In genomic region chr10:123742751-123743440, GRCh38 we compare ENCODE assay signal across 14 cellular contexts.
"Had no signal": no experiment of that assay in that cellular context is flagged by ENCODE, and none has a peak within 500 bp of the region (broad histone marks: within the 10 kb centered on the region; RNA-seq: fewer than 3 reads in every experiment).

No MANE protein-coding gene starts in this region.

- DNase-seq: activated CD4-positive, alpha-beta memory T cell treated with anti-CD3 and anti-CD28 coated beads for 36 hours; activated CD4-positive, alpha-beta T cell treated with anti-CD3 and anti-CD28 coated beads for 4 hours; activated naive CD4-positive, alpha-beta T cell treated with Interleukin-2 at 50 U/mL for 16 hours; activated naive CD8-positive, alpha-beta T cell treated with anti-CD3 and anti-CD28 coated beads, Interleukin-2, amount 10 ng/mL, durations not matched to agents 7 days and 5 days; activated T-cell treated with anti-CD3 and anti-CD28 coated beads, Interleukin-2, amount 50 U/mL, for 24 hours; amygdala; left colon; natural killer cell; stimulated activated naive B cell treated with anti-CD40 and anti-IgM and Interleukin-4, amounts not matched to agents 10 μg/mL and 1 μg/mL and 100 μg/mL, for 72 hours had no signal

- H3K27ac Mint-ChIP-seq: activated CD4-positive, alpha-beta memory T cell treated with anti-CD3 and anti-CD28 coated beads for 36 hours; activated naive CD8-positive, alpha-beta T cell treated with anti-CD3 and anti-CD28 coated beads, Interleukin-2, amount 10 ng/mL, durations not matched to agents 7 days and 5 days; activated T-cell treated with anti-CD3 and anti-CD28 coated beads, Interleukin-2, amount 50 U/mL, for 24 hours; activated T-helper 2 cell treated with anti-CD3 and anti-CD28 coated beads, Interferon-gamma antibody, Interleukin-2, Interleukin-4, amounts not matched to agents 10 μg/mL and 5 μg/mL and 100 μg/mL, durations not matched to agents 14 hours and 24 hours and 36 hours; natural killer cell; stimulated activated naive B cell treated with anti-CD40 and anti-IgM and Interleukin-4, amounts not matched to agents 10 μg/mL and 1 μg/mL and 100 μg/mL, for 72 hours; WTC11 had no signal

- H3K4me1 Mint-ChIP-seq: activated naive CD8-positive, alpha-beta T cell treated with anti-CD3 and anti-CD28 coated beads, Interleukin-2, amount 10 ng/mL, durations not matched to agents 7 days and 5 days; natural killer cell; stimulated activated naive B cell treated with anti-CD40 and anti-IgM and Interleukin-4, amounts not matched to agents 10 μg/mL and 1 μg/mL and 100 μg/mL, for 72 hours had no signal

- ATAC-seq: left colon; natural killer cell; sciatic nerve; stimulated activated naive B cell treated with anti-CD40 and anti-IgM and Interleukin-4, amounts not matched to agents 10 μg/mL and 1 μg/mL and 100 μg/mL, for 72 hours; WTC11 had no signal

- H3K36me3 Mint-ChIP-seq: activated CD4-positive, alpha-beta memory T cell treated with anti-CD3 and anti-CD28 coated beads for 36 hours; activated naive CD8-positive, alpha-beta T cell treated with anti-CD3 and anti-CD28 coated beads, Interleukin-2, amount 10 ng/mL, durations not matched to agents 7 days and 5 days; natural killer cell; stimulated activated naive B cell treated with anti-CD40 and anti-IgM and Interleukin-4, amounts not matched to agents 10 μg/mL and 1 μg/mL and 100 μg/mL, for 72 hours; WTC11 had no signal

- H3K27me3 Mint-ChIP-seq: activated T-cell treated with anti-CD3 and anti-CD28 coated beads, Interleukin-2, amount 50 U/mL, for 24 hours had no signal

- H3K4me3 Mint-ChIP-seq: activated CD4-positive, alpha-beta memory T cell treated with anti-CD3 and anti-CD28 coated beads for 36 hours; activated naive CD8-positive, alpha-beta T cell treated with anti-CD3 and anti-CD28 coated beads, Interleukin-2, amount 10 ng/mL, durations not matched to agents 7 days and 5 days; activated T-cell treated with anti-CD3 and anti-CD28 coated beads, Interleukin-2, amount 50 U/mL, for 24 hours; natural killer cell; stimulated activated naive B cell treated with anti-CD40 and anti-IgM and Interleukin-4, amounts not matched to agents 10 μg/mL and 1 μg/mL and 100 μg/mL, for 72 hours; WTC11 had no signal

- H3K27ac ChIP-seq: thoracic aorta had no signal

- H3K4me3 ChIP-seq: lung, thoracic aorta had no signal

- H3K9me3 ChIP-seq: thoracic aorta had no signal

- H3K9me3 Mint-ChIP-seq: activated naive CD8-positive, alpha-beta T cell treated with anti-CD3 and anti-CD28 coated beads, Interleukin-2, amount 10 ng/mL, durations not matched to agents 7 days and 5 days; activated T-helper 2 cell treated with anti-CD3 and anti-CD28 coated beads, Interferon-gamma antibody, Interleukin-2, Interleukin-4, amounts not matched to agents 10 μg/mL and 5 μg/mL and 100 μg/mL, durations not matched to agents 14 hours and 24 hours and 36 hours; natural killer cell; WTC11 had no signal
